In genomic region chr7:22854158-22855048, GRCh38 we compare ENCODE assay signal across 8 cellular contexts. TPM values are rescaled to one million over a fixed set of nuclear protein-coding genes. Genes with fewer than 3 reads are reported as not detected.
DNase-seq lines count a peak whose midpoint lies in the region; ATAC-seq and TF ChIP-seq lines count a peak whose summit lies in the region.

No MANE protein-coding gene starts in this region.

- in situ Hi-C loops in Caki2 (cut with HindIII; ENCODE audit: low pct_unique_long_range_greater_than_20kb, low sequenced_read_pairs), result no loop called here

- H3K4me3 ChIP-seq in Peyer's patch (peak overlapping the region; percentile 56 to 98 (median 84)), neutrophil (ENCODE audit: low read depth in 1 of 2, low read length in 1 of 2) (peak overlapping the region; percentile 88 to 94)

- H3K36me3 ChIP-seq in Peyer's patch, result no peaks in the 10 kb centered on the region
- peaks cover 3% of the 10 kb centered on the region for H3K36me3 ChIP-seq in neutrophil

- H3K9me3 ChIP-seq in Peyer's patch (no peaks in the 10 kb centered on the region), neutrophil (no peaks in the 10 kb centered on the region)

- H3K27ac ChIP-seq in Peyer's patch (peak overlapping the region; percentile 81 to 96 (median 90)), neutrophil (peak overlapping the region; percentile 22)

- DNase-seq in Caki2 (ENCODE audit: low read depth), result peak; percentile 93
- DNase-seq in Peyer's patch, result peak; percentile 80 to 95 (median 88)
- DNase-seq in activated effector memory CD4-positive, alpha-beta T cell treated with anti-CD3 and anti-CD28 coated beads, Interleukin-2, amount 50 U/mL, for 16 hours, result peak; percentile 93
- peak; percentile 94 for DNase-seq in foreskin melanocyte
- DNase-seq in superior temporal gyrus (ENCODE audit: extremely low spot score), result peak; percentile 40

- peak; percentile 73 for ATAC-seq in GM19463 (IDR thresholded peaks at IDR 0.05; ENCODE audit: unreplicated experiment)
- peak; percentile 45 for ATAC-seq in HG03575 (IDR thresholded peaks at IDR 0.05; ENCODE audit: extremely low read depth, insufficient number of reproducible peaks, low FRiP score, unreplicated experiment)

- TF ChIP-seq CTCF in Peyer's patch (IDR thresholded peaks at IDR 0.05), result peak in 4 of 6 experiments; percentile 26 to 53 (median 44)
- no peak for TF ChIP-seq CTCF in neutrophil (IDR thresholded peaks at IDR 0.05)

- TF ChIP-seq POLR2A in Peyer's patch (IDR thresholded peaks at IDR 0.05), result peak; percentile 20 to 29

- H3K27me3 ChIP-seq in Peyer's patch (no peaks in the 10 kb centered on the region), neutrophil (peaks cover 35% of the 10 kb centered on the region)

- H3K4me1 ChIP-seq in Peyer's patch (peaks cover 0 to 9% (median 0%) of the 10 kb centered on the region in 4 donors), neutrophil (ENCODE audit: control insufficient read depth in 1 of 2, insufficient read depth in 1 of 2, low read depth in 1 of 2, low read length in 1 of 2) (peaks cover 15 to 16% of the 10 kb centered on the region in 2 experiments)

RNA-seq across cellular contexts. Expression of gene TOMM7, which starts 31.8 kb away (rescaled TPM):
- total RNA-seq in Caki2 (2014; rRNA removed; shearing (Covaris generic); ENCODE audit: low replicate concordance), result 160 and 274 TPM in 2 replicates
- 10 to 100 TPM; 78.6 to 89.8 (median 82.8) TPM for total RNA-seq in Peyer's patch

Comparison
In these comparisons a context has a peak if more than half of its experiments do, and no peak if none do; other contexts are left out.
1. Peak in every context shown above with its lines: DNase-seq, ATAC-seq, H3K4me3 ChIP-seq and H3K27ac ChIP-seq.
2. DNase-seq: peak in every context shown above with its lines; median percentile 94 in foreskin melanocyte; 93 in Caki2; 93 in activated effector memory CD4-positive, alpha-beta T cell treated with anti-CD3 and anti-CD28 coated beads, Interleukin-2, amount 50 U/mL, for 16 hours; 88 in Peyer's patch; 40 in superior temporal gyrus.